1 cellular context compared by ENCODE assay signal in genomic region chr19:45439569-45440258, GRCh38.
TF ChIP-seq lines count a peak whose summit lies in the region.

No MANE protein-coding gene starts in this region.

TF ChIP-seq in IMR-90, 13 proteins besides CTCF, POLR2A, EP300 and RAD21:
- no peak for TF ChIP-seq MAFK (IDR thresholded peaks at IDR 0.05; ENCODE audit: low read depth, low read length)
- TF ChIP-seq MAZ (IDR thresholded peaks at IDR 0.05; ENCODE audit: borderline replicate concordance, low read depth, low read length) = peak; percentile 94; the same call in 1 of the 2 replicates
- TF ChIP-seq RFX5 (IDR thresholded peaks at IDR 0.05; ENCODE audit: low read depth, low read length) = no peak
- TF ChIP-seq MXI1 (IDR thresholded peaks at IDR 0.05; ENCODE audit: borderline replicate concordance, low read depth, low read length) = peak; percentile 16; the same call in 1 of the 2 replicates
- no peak for TF ChIP-seq RCOR1 (IDR thresholded peaks at IDR 0.05; ENCODE audit: insufficient replicate concordance, low read length)
- TF ChIP-seq CEBPB (IDR thresholded peaks at IDR 0.05; ENCODE audit: low read depth, low read length) = no peak
- TF ChIP-seq SMC3 (IDR thresholded peaks at IDR 0.05; ENCODE audit: low read depth, low read length) = peak; percentile 84
- no peak for TF ChIP-seq USF2 (IDR thresholded peaks at IDR 0.05; ENCODE audit: low read depth, low read length)
- TF ChIP-seq, protein P1, sequence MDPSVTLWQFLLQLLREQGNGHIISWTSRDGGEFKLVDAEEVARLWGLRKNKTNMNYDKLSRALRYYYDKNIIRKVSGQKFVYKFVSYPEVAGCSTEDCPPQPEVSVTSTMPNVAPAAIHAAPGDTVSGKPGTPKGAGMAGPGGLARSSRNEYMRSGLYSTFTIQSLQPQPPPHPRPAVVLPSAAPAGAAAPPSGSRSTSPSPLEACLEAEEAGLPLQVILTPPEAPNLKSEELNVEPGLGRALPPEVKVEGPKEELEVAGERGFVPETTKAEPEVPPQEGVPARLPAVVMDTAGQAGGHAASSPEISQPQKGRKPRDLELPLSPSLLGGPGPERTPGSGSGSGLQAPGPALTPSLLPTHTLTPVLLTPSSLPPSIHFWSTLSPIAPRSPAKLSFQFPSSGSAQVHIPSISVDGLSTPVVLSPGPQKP (IDR thresholded peaks at IDR 0.05; ENCODE audit: borderline replicate concordance, low read depth, low read length) = peak; percentile 96; the same call in 1 of the 2 replicates
- peak; percentile 85; the same call in 1 of the 2 replicates for TF ChIP-seq CHD1 (IDR thresholded peaks at IDR 0.05; ENCODE audit: low read depth, low read length)
- no peak for TF ChIP-seq BHLHE40 (IDR thresholded peaks at IDR 0.05; ENCODE audit: low read depth, low read length)
- peak; percentile 49 for TF ChIP-seq FOS (IDR thresholded peaks at IDR 0.05; ENCODE audit: low read depth, low read length)
- TF ChIP-seq NFE2L2 (IDR thresholded peaks at IDR 0.05; ENCODE audit: low read depth, low read length) = no peak; the same call in 1 of the 2 replicates
